Comparison of ENCODE assay signal across 8 cellular contexts in genomic region chr1:35929730-35930592, GRCh38. TPM values are rescaled to one million over a fixed set of nuclear protein-coding genes. Genes with fewer than 3 reads are reported as not detected.
DNase-seq lines count a peak whose midpoint lies in the region; ATAC-seq and TF ChIP-seq lines count a peak whose summit lies in the region.

No MANE protein-coding gene starts in this region.

- no peaks in the 10 kb centered on the region for H3K9me3 ChIP-seq in heart left ventricle
- no peaks in the 10 kb centered on the region for H3K9me3 ChIP-seq in trophoblast cell (ENCODE audit: insufficient read depth, low read depth, low read length)

- TF ChIP-seq POLR2A in heart left ventricle (IDR thresholded peaks at IDR 0.05): no peak

- H2BK12ac ChIP-seq in trophoblast cell (ENCODE audit: low read length): peak overlapping the region; percentile 42

- BruUV-seq in Calu3 (replicated peaks; lab: Mats Ljungman, UMichigan): TSS peak; percentile 85

- peak overlapping the region; percentile 85 for H2AFZ ChIP-seq in trophoblast cell (ENCODE audit: insufficient read depth, low read length, poor library complexity)

- POLR2A ChIA-PET in activated naive CD8-positive, alpha-beta T cell treated with anti-CD3 and anti-CD28 coated beads, Interleukin-2, amount 10 ng/mL, durations not matched to agents 7 days and 5 days (lab: Charles Lee): interaction anchor here (0.6 to 2.6 kb wide), 14 partner anchors 8 to 294 kb away, joined by 3 to 27 read pairs (median 4); partner anchors contain the start of genes AGO1 and TRAPPC3

- H3K9ac ChIP-seq in trophoblast cell (ENCODE audit: low read length): peak overlapping the region; percentile 24

- H2BK5ac ChIP-seq in trophoblast cell (ENCODE audit: low read depth, low read length, poor library complexity): no peak overlapping the region

- H3K4me1 ChIP-seq in heart left ventricle (peaks cover 0 to 35% (median 20%) of the 10 kb centered on the region in 12 donors), trophoblast cell (ENCODE audit: control insufficient read depth in 1 of 2, insufficient read depth in 2 of 2, low read length in 2 of 2) (peaks cover 0 to 3% of the 10 kb centered on the region in 2 experiments)

- peak overlapping the region; percentile 63 for H3K4me2 ChIP-seq in trophoblast cell (ENCODE audit: low read length)

- CTCF ChIA-PET in Calu3 (lab: Charles Lee): interaction anchor here (0.7 kb wide), 1 partner anchor 29 kb away, joined by 3 read pairs; no protein-coding TSS in a partner anchor

- H2AK5ac ChIP-seq in trophoblast cell (ENCODE audit: low read length): no peak overlapping the region

- peak overlapping the region; percentile 91 for H3K27ac Mint-ChIP-seq in Calu3 (ENCODE audit: unreplicated experiment)
- peak overlapping the region; percentile 95 for H3K27ac Mint-ChIP-seq in activated naive CD8-positive, alpha-beta T cell treated with anti-CD3 and anti-CD28 coated beads, Interleukin-2, amount 10 ng/mL, durations not matched to agents 7 days and 5 days

- H3K4me1 Mint-ChIP-seq in Calu3 (ENCODE audit: low read depth, unreplicated experiment): peaks cover 15% of the 10 kb centered on the region
- peaks cover 27% of the 10 kb centered on the region for H3K4me1 Mint-ChIP-seq in activated naive CD8-positive, alpha-beta T cell treated with anti-CD3 and anti-CD28 coated beads, Interleukin-2, amount 10 ng/mL, durations not matched to agents 7 days and 5 days

- H3K27ac ChIP-seq in heart left ventricle: peak overlapping the region; percentile 94 to 100 (median 98)
- H3K27ac ChIP-seq in trophoblast cell (ENCODE audit: low read depth, low read length): peak overlapping the region; percentile 99

- H3K36me3 Mint-ChIP-seq in Calu3 (ENCODE audit: insufficient read depth, unreplicated experiment): peaks cover 34% of the 10 kb centered on the region
- no peaks in the 10 kb centered on the region for H3K36me3 Mint-ChIP-seq in activated naive CD8-positive, alpha-beta T cell treated with anti-CD3 and anti-CD28 coated beads, Interleukin-2, amount 10 ng/mL, durations not matched to agents 7 days and 5 days

- H2BK120ac ChIP-seq in trophoblast cell (ENCODE audit: insufficient read depth, low read length, poor library complexity): peak overlapping the region; percentile 97

- peak overlapping the region; percentile 83 for H3K4me3 Mint-ChIP-seq in Calu3 (ENCODE audit: low read depth, unreplicated experiment)
- peak overlapping the region; percentile 90 for H3K4me3 Mint-ChIP-seq in activated naive CD8-positive, alpha-beta T cell treated with anti-CD3 and anti-CD28 coated beads, Interleukin-2, amount 10 ng/mL, durations not matched to agents 7 days and 5 days

- 2 to 3% (median 3%) methylated on average over 15 of the region's 15 CpGs for WGBS in heart left ventricle, 4 donors
- WGBS in trophoblast cell (ENCODE audit: extremely low coverage, insufficient coverage, insufficient read length): no CpG with 5 or more reads among the region's 15 CpGs

- no peak for TF ChIP-seq CTCF in Calu3 (IDR thresholded peaks at IDR 0.05; ENCODE audit: unreplicated experiment)
- TF ChIP-seq CTCF in heart left ventricle (IDR thresholded peaks at IDR 0.05): no peak

- peak overlapping the region; percentile 94 for H4K8ac ChIP-seq in trophoblast cell (ENCODE audit: low read depth, low read length)

- H3K4me3 ChIP-seq in heart left ventricle (peak overlapping the region; percentile 61 to 97 (median 92)), trophoblast cell (ENCODE audit: low read depth, low read length) (peak overlapping the region; percentile 94)

- H3K18ac ChIP-seq in trophoblast cell (ENCODE audit: low read length): no peak overlapping the region

- peak; percentile 23 for DNase-seq in Calu3
- peak; percentile 16 for DNase-seq in HPDE6-E6E7 (ENCODE audit: extremely low spot score)
- DNase-seq in RPMI7951 (ENCODE audit: low read depth): peak; percentile 69
- peak; percentile 44 for DNase-seq in activated naive CD8-positive, alpha-beta T cell treated with anti-CD3 and anti-CD28 coated beads, Interleukin-2, amount 10 ng/mL, durations not matched to agents 7 days and 5 days
- DNase-seq in heart left ventricle: peak in 4 of 5 donors; percentile 52 to 61 (median 58)
- DNase-seq in trophoblast cell: peak; percentile 17 to 50
- no peak for DNase-seq in NCI-H1930 (lab: John Stamatoyannopoulos, UW)
- DNase-seq in activated CD4-positive, CD25-positive, alpha-beta regulatory T cell (lab: John Stamatoyannopoulos, UW): no peak

- peaks cover 14% of the 10 kb centered on the region for H3K79me1 ChIP-seq in trophoblast cell (ENCODE audit: low read length)

- intact Hi-C loops in Calu3 (cut with micrococcal nuclease; ENCODE audit: unreplicated experiment) (loop anchor here (1.0 kb wide), 1 partner anchor 44 kb away; no protein-coding TSS in a partner anchor), heart left ventricle (cut with DNase I) (loop anchor here in 2 of 10 donors (5.0 kb wide), 2 partner anchors 43 to 48 kb away; partner anchors contain the start of gene AGO1 (in 1 of the 2))

- peak overlapping the region; percentile 100 for H3K14ac ChIP-seq in trophoblast cell (ENCODE audit: low read length)

- H3K9me3 Mint-ChIP-seq in Calu3 (ENCODE audit: low read depth, unreplicated experiment): no peaks in the 10 kb centered on the region
- H3K9me3 Mint-ChIP-seq in activated naive CD8-positive, alpha-beta T cell treated with anti-CD3 and anti-CD28 coated beads, Interleukin-2, amount 10 ng/mL, durations not matched to agents 7 days and 5 days: no peaks in the 10 kb centered on the region

- H3K27me3 ChIP-seq in heart left ventricle (no peaks in the 10 kb centered on the region), trophoblast cell (ENCODE audit: insufficient read depth, low read length) (no peaks in the 10 kb centered on the region)

- peak overlapping the region; percentile 40 for H3K4ac ChIP-seq in trophoblast cell (ENCODE audit: low read depth, low read length)

- no peak overlapping the region for H3K23ac ChIP-seq in trophoblast cell (ENCODE audit: low read length)

- no peaks in the 10 kb centered on the region for H3K27me3 Mint-ChIP-seq in Calu3 (ENCODE audit: unreplicated experiment)
- no peaks in the 10 kb centered on the region for H3K27me3 Mint-ChIP-seq in activated naive CD8-positive, alpha-beta T cell treated with anti-CD3 and anti-CD28 coated beads, Interleukin-2, amount 10 ng/mL, durations not matched to agents 7 days and 5 days

- H3K79me2 ChIP-seq in trophoblast cell (ENCODE audit: control insufficient read depth, insufficient read depth, low read length, poor library complexity): peaks cover 11% of the 10 kb centered on the region

- peak overlapping the region; percentile 100 for H4K91ac ChIP-seq in trophoblast cell (ENCODE audit: low read depth, low read length)

- no peak for ATAC-seq in activated naive CD8-positive, alpha-beta T cell treated with anti-CD3 and anti-CD28 coated beads, Interleukin-2, amount 10 ng/mL, durations not matched to agents 7 days and 5 days (ENCODE audit: low read depth)
- peak; percentile 12 to 60 (median 55) for ATAC-seq in heart left ventricle

- H3K36me3 ChIP-seq in heart left ventricle (no peaks in the 10 kb centered on the region), trophoblast cell (ENCODE audit: control insufficient read depth in 1 of 2, insufficient read depth in 2 of 2, low read length in 2 of 2) (no peaks in the 10 kb centered on the region)

- H4K12ac ChIP-seq in trophoblast cell (ENCODE audit: low read depth, low read length): peak overlapping the region; percentile 96

RNA-seq across cellular contexts. Expression of gene AGO3, which starts 0.9 kb away (rescaled TPM):
- total RNA-seq in Calu3 (2022) (28.5 and 29.8 TPM in 2 replicates), heart left ventricle (10 to 100 TPM in 7 of 9 donors, 1 to 10 TPM in 2; 8.6 to 18.8 (median 14.7) TPM)
- total RNA-seq in RPMI7951 (2014; rRNA removed; shearing (Covaris generic)): 10.4 and 13.9 TPM in 2 replicates
- 10 to 100 TPM; 26.5 to 34.0 TPM for total RNA-seq in activated naive CD8-positive, alpha-beta T cell treated with anti-CD3 and anti-CD28 coated beads, Interleukin-2, amount 10 ng/mL, durations not matched to agents 7 days and 5 days
- 1 to 10 TPM; 2.8 to 4.4 TPM for polyA plus RNA-seq in heart left ventricle
- 12.9 and 13.3 TPM in 2 replicates for polyA plus RNA-seq in trophoblast cell (2013)

RNA-seq across cellular contexts. Expression of gene AGO1, which starts 47.0 kb away (rescaled TPM):
- total RNA-seq in Calu3 (2022): 30.0 and 34.4 TPM in 2 replicates
- 9.1 and 11.1 TPM in 2 replicates for total RNA-seq in RPMI7951 (2014; rRNA removed; shearing (Covaris generic))
- 10 to 100 TPM; 24.0 to 24.8 TPM for total RNA-seq in activated naive CD8-positive, alpha-beta T cell treated with anti-CD3 and anti-CD28 coated beads, Interleukin-2, amount 10 ng/mL, durations not matched to agents 7 days and 5 days
- 10 to 100 TPM; 16.8 to 27.0 (median 20.7) TPM for total RNA-seq in heart left ventricle
- 1 to 10 TPM; 3.0 to 6.2 TPM for polyA plus RNA-seq in heart left ventricle
- polyA plus RNA-seq in trophoblast cell (2013): 13.1 and 13.5 TPM in 2 replicates

Comparison
In these comparisons a context has a peak if more than half of its experiments do, and no peak if none do; other contexts are left out.
1. DNase-seq: peak in Calu3 (single experiment), HPDE6-E6E7 (single experiment), RPMI7951 (single experiment), activated naive CD8-positive, alpha-beta T cell treated with anti-CD3 and anti-CD28 coated beads, Interleukin-2, amount 10 ng/mL, durations not matched to agents 7 days and 5 days (single experiment), heart left ventricle (4 of 5) and trophoblast cell (2 of 2); none in NCI-H1930 (0 of 2) and activated CD4-positive, CD25-positive, alpha-beta regulatory T cell (0 of 4).